1 cellular context compared by ENCODE assay signal in genomic region chr15:54456413-54456812, GRCh38.
TF ChIP-seq lines count a peak whose summit lies in the region.

No MANE protein-coding gene starts in this region.

TF ChIP-seq in HEK293, 187 proteins besides CTCF, POLR2A, EP300 and RAD21 (continued from another document):
- no peak for TF ChIP-seq BCL6B (tag by site-specific recombination; IDR thresholded peaks at IDR 0.05)
- TF ChIP-seq ZNF292 (tag by site-specific recombination; IDR thresholded peaks at IDR 0.05; ENCODE audit: borderline replicate concordance, low read depth) = 0 out of 2 replicates have a peak, but pooled peaks have one; percentile 23
- no peak for TF ChIP-seq ZNF660 (tag by site-specific recombination; IDR thresholded peaks at IDR 0.05)
- TF ChIP-seq ZBTB8A (tag by site-specific recombination; IDR thresholded peaks at IDR 0.05) = peak; percentile 49; the same call in 1 of the 2 replicates
- TF ChIP-seq SP7 (tag by site-specific recombination; IDR thresholded peaks at IDR 0.05) = no peak
- TF ChIP-seq HOXD13 (CRISPR knock-in tag; IDR thresholded peaks at IDR 0.05; ENCODE audit: borderline replicate concordance) = no peak
- TF ChIP-seq ZNF513 (tag by site-specific recombination; IDR thresholded peaks at IDR 0.05) = no peak
- peak; percentile 48 for TF ChIP-seq ZNF555 (tag by site-specific recombination; conservative IDR thresholded peaks at IDR 0.05)
- TF ChIP-seq ZNF394 (tag by site-specific recombination; IDR thresholded peaks at IDR 0.05; ENCODE audit: borderline replicate concordance) = peak; percentile 75; the same call in 1 of the 2 replicates
- no peak for TF ChIP-seq ZFP3 (tag by site-specific recombination; IDR thresholded peaks at IDR 0.05; ENCODE audit: low read depth)
- TF ChIP-seq ZBTB44 (tag by site-specific recombination; IDR thresholded peaks at IDR 0.05) = no peak
- no peak for TF ChIP-seq KLF10 (tag by site-specific recombination; IDR thresholded peaks at IDR 0.05)
- TF ChIP-seq ZNF341 (tag by site-specific recombination; IDR thresholded peaks at IDR 0.05; ENCODE audit: low read depth) = no peak
- no peak for TF ChIP-seq ZNF792 (tag by site-specific recombination; IDR thresholded peaks at IDR 0.05)
- no peak for TF ChIP-seq ZNF596 (tag by site-specific recombination; IDR thresholded peaks at IDR 0.05)
- no peak for TF ChIP-seq ZNF768 (tag by site-specific recombination; IDR thresholded peaks at IDR 0.05)
- peak; percentile 81 for TF ChIP-seq ZNF518A (tag by site-specific recombination; conservative IDR thresholded peaks at IDR 0.05; ENCODE audit: low read depth)
- no peak for TF ChIP-seq ZNF776 (tag by site-specific recombination; IDR thresholded peaks at IDR 0.05; ENCODE audit: borderline replicate concordance)
- no peak for TF ChIP-seq KLF9 (tag by site-specific recombination; IDR thresholded peaks at IDR 0.05; ENCODE audit: low read depth)
- TF ChIP-seq ZBTB17 (tag by site-specific recombination; IDR thresholded peaks at IDR 0.05) = no peak
